ENCODE assay signal across 1 cellular context in the genomic region with DNA sequence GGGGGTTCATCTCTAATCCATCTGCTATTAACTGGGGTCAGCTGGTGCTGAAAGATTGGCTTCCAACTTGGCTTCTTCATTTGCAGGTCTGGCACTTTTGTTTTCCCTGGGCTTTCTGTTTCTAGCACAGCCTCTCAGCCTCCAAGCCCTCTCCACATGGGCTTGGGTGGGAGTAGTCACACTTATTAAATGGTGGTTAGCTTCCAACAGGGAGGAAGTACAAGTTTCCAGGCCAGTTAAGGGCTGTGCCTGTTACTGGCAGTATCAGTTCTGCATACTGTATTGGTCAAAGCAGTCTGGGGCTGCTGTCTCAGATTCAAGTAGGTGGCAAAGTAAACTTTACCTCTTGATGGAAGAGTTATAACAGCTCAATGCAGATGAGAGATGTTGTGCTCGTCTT.
TF ChIP-seq lines count a peak whose summit lies in the region.

No MANE protein-coding gene starts in this region.

TF ChIP-seq in H1, 55 proteins besides CTCF, POLR2A, EP300 and RAD21 (continued from another document):
- TF ChIP-seq, protein P1, sequence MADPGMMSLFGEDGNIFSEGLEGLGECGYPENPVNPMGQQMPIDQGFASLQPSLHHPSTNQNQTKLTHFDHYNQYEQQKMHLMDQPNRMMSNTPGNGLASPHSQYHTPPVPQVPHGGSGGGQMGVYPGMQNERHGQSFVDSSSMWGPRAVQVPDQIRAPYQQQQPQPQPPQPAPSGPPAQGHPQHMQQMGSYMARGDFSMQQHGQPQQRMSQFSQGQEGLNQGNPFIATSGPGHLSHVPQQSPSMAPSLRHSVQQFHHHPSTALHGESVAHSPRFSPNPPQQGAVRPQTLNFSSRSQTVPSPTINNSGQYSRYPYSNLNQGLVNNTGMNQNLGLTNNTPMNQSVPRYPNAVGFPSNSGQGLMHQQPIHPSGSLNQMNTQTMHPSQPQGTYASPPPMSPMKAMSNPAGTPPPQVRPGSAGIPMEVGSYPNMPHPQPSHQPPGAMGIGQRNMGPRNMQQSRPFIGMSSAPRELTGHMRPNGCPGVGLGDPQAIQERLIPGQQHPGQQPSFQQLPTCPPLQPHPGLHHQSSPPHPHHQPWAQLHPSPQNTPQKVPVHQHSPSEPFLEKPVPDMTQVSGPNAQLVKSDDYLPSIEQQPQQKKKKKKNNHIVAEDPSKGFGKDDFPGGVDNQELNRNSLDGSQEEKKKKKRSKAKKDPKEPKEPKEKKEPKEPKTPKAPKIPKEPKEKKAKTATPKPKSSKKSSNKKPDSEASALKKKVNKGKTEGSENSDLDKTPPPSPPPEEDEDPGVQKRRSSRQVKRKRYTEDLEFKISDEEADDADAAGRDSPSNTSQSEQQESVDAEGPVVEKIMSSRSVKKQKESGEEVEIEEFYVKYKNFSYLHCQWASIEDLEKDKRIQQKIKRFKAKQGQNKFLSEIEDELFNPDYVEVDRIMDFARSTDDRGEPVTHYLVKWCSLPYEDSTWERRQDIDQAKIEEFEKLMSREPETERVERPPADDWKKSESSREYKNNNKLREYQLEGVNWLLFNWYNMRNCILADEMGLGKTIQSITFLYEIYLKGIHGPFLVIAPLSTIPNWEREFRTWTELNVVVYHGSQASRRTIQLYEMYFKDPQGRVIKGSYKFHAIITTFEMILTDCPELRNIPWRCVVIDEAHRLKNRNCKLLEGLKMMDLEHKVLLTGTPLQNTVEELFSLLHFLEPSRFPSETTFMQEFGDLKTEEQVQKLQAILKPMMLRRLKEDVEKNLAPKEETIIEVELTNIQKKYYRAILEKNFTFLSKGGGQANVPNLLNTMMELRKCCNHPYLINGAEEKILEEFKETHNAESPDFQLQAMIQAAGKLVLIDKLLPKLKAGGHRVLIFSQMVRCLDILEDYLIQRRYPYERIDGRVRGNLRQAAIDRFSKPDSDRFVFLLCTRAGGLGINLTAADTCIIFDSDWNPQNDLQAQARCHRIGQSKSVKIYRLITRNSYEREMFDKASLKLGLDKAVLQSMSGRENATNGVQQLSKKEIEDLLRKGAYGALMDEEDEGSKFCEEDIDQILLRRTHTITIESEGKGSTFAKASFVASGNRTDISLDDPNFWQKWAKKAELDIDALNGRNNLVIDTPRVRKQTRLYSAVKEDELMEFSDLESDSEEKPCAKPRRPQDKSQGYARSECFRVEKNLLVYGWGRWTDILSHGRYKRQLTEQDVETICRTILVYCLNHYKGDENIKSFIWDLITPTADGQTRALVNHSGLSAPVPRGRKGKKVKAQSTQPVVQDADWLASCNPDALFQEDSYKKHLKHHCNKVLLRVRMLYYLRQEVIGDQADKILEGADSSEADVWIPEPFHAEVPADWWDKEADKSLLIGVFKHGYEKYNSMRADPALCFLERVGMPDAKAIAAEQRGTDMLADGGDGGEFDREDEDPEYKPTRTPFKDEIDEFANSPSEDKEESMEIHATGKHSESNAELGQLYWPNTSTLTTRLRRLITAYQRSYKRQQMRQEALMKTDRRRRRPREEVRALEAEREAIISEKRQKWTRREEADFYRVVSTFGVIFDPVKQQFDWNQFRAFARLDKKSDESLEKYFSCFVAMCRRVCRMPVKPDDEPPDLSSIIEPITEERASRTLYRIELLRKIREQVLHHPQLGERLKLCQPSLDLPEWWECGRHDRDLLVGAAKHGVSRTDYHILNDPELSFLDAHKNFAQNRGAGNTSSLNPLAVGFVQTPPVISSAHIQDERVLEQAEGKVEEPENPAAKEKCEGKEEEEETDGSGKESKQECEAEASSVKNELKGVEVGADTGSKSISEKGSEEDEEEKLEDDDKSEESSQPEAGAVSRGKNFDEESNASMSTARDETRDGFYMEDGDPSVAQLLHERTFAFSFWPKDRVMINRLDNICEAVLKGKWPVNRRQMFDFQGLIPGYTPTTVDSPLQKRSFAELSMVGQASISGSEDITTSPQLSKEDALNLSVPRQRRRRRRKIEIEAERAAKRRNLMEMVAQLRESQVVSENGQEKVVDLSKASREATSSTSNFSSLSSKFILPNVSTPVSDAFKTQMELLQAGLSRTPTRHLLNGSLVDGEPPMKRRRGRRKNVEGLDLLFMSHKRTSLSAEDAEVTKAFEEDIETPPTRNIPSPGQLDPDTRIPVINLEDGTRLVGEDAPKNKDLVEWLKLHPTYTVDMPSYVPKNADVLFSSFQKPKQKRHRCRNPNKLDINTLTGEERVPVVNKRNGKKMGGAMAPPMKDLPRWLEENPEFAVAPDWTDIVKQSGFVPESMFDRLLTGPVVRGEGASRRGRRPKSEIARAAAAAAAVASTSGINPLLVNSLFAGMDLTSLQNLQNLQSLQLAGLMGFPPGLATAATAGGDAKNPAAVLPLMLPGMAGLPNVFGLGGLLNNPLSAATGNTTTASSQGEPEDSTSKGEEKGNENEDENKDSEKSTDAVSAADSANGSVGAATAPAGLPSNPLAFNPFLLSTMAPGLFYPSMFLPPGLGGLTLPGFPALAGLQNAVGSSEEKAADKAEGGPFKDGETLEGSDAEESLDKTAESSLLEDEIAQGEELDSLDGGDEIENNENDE (IDR thresholded peaks at IDR 0.05; ENCODE audit: insufficient replicate concordance, low read length): no peak
- TF ChIP-seq NRF1 (IDR thresholded peaks at IDR 0.05; ENCODE audit: low read depth, low read length): no peak
- no peak for TF ChIP-seq SP4 (IDR thresholded peaks at IDR 0.05; ENCODE audit: low read length)
- TF ChIP-seq CBX5 (IDR thresholded peaks at IDR 0.05; ENCODE audit: low read depth, low read length): no peak
- no peak for TF ChIP-seq TAF7 (optimal IDR thresholded peaks at IDR 0.05; ENCODE audit: borderline replicate concordance, low read depth, low read length)
- TF ChIP-seq, protein P2, sequence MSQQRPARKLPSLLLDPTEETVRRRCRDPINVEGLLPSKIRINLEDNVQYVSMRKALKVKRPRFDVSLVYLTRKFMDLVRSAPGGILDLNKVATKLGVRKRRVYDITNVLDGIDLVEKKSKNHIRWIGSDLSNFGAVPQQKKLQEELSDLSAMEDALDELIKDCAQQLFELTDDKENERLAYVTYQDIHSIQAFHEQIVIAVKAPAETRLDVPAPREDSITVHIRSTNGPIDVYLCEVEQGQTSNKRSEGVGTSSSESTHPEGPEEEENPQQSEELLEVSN (IDR thresholded peaks at IDR 0.05): no peak
